In genomic region chr9:97945470-97945869, GRCh38 we compare ENCODE assay signal across 4 cellular contexts. TPM values are rescaled to one million over a fixed set of nuclear protein-coding genes. Genes with fewer than 3 reads are reported as not detected.
"Had no signal": no experiment of that assay in that cellular context is flagged by ENCODE, and none has a peak within 500 bp of the region (broad histone marks: within the 10 kb centered on the region; RNA-seq: fewer than 3 reads in every experiment).

No MANE protein-coding gene starts in this region.

RNA-seq across cellular contexts. Expression of gene HEMGN, which starts 7.5 kb away (rescaled TPM):
- total RNA-seq: LHCN-M2, M059J, MCF 10A, NCI-H460 had no signal
